In genomic region chr1:151832318-151832984, GRCh38 we compare ENCODE assay signal across 8 cellular contexts.
A peak's percentile ranks its signal among the peaks of the same experiment; 100 is the strongest.
DNase-seq lines count a peak whose midpoint lies in the region; ATAC-seq lines count a peak whose summit lies in the region.

No MANE protein-coding gene starts in this region.

- H3K36me3 Mint-ChIP-seq in activated naive CD4-positive, alpha-beta T cell treated with anti-CD3 and anti-CD28 coated beads, Interleukin-2, amount 50 U/mL, for 24 hours = no peaks in the 10 kb centered on the region

- no peak for DNase-seq in activated naive CD4-positive, alpha-beta T cell treated with anti-CD3 and anti-CD28 coated beads, Interleukin-2, amount 50 U/mL, for 16 hours
- DNase-seq in adipocyte (ENCODE audit: low read depth) = peak; percentile 69
- DNase-seq in kidney tubule cell (ENCODE audit: low spot score) = peak; percentile 81
- DNase-seq in stimulated activated CD4-positive, alpha-beta T cell treated with anti-CD3 and anti-CD28 coated beads, Interleukin-1b, Interleukin-23, amount 100 ng/mL, for 48 hours = no peak
- DNase-seq in T1000 (lab: John Stamatoyannopoulos, UW) = no peak

- H3K27ac Mint-ChIP-seq in activated naive CD4-positive, alpha-beta T cell treated with anti-CD3 and anti-CD28 coated beads, Interleukin-2, amount 50 U/mL, for 24 hours = peak overlapping the region; percentile 19

- no peaks in the 10 kb centered on the region for H3K36me3 ChIP-seq in adipocyte (ENCODE audit: control insufficient read depth, insufficient read depth, low read length, severe bottlenecking)

- H3K27me3 ChIP-seq in adipocyte (replicated peaks; ENCODE audit: control insufficient read depth, insufficient read depth, low read length) = peaks cover 25% of the 10 kb centered on the region

- H3K27me3 Mint-ChIP-seq in activated naive CD4-positive, alpha-beta T cell treated with anti-CD3 and anti-CD28 coated beads, Interleukin-2, amount 50 U/mL, for 24 hours = no peaks in the 10 kb centered on the region

- no peak overlapping the region for H3K4me3 ChIP-seq in adipocyte (ENCODE audit: low read length)

- H3K9me3 Mint-ChIP-seq in activated naive CD4-positive, alpha-beta T cell treated with anti-CD3 and anti-CD28 coated beads, Interleukin-2, amount 50 U/mL, for 24 hours = no peaks in the 10 kb centered on the region

- H3K9me3 ChIP-seq in adipocyte (ENCODE audit: control insufficient read depth, low read length) = no peaks in the 10 kb centered on the region

- peak overlapping the region; percentile 39 for H3K9ac ChIP-seq in adipocyte (ENCODE audit: low read length)

- H3K4me1 ChIP-seq in adipocyte (ENCODE audit: control insufficient read depth, insufficient read depth, low read length) = peaks cover 11% of the 10 kb centered on the region

- no peak overlapping the region for H3K4me3 Mint-ChIP-seq in activated naive CD4-positive, alpha-beta T cell treated with anti-CD3 and anti-CD28 coated beads, Interleukin-2, amount 50 U/mL, for 24 hours

- H3K4me1 Mint-ChIP-seq in activated naive CD4-positive, alpha-beta T cell treated with anti-CD3 and anti-CD28 coated beads, Interleukin-2, amount 50 U/mL, for 24 hours = peaks cover 64% of the 10 kb centered on the region

- ATAC-seq in GM18858 (IDR thresholded peaks at IDR 0.05; ENCODE audit: unreplicated experiment) = no peak
- no peak for ATAC-seq in HG03108 (IDR thresholded peaks at IDR 0.05; ENCODE audit: unreplicated experiment)

Comparison
In these comparisons a context has a peak if more than half of its experiments do, and no peak if none do; other contexts are left out.
1. DNase-seq: peak in adipocyte (single experiment) and kidney tubule cell (single experiment); none in activated naive CD4-positive, alpha-beta T cell treated with anti-CD3 and anti-CD28 coated beads, Interleukin-2, amount 50 U/mL, for 16 hours (single experiment), stimulated activated CD4-positive, alpha-beta T cell treated with anti-CD3 and anti-CD28 coated beads, Interleukin-1b, Interleukin-23, amount 100 ng/mL, for 48 hours (single experiment) and T1000 (single experiment).